In genomic region chr1:15736035-15736665, GRCh38 we compare ENCODE assay signal across 10 cellular contexts. TPM values are rescaled to one million over a fixed set of nuclear protein-coding genes. Genes with fewer than 3 reads are reported as not detected.
DNase-seq lines count a peak whose midpoint lies in the region; ATAC-seq, FAIRE-seq and TF ChIP-seq lines count a peak whose summit lies in the region.
"Had no signal": no experiment of that assay in that cellular context is flagged by ENCODE, and none has a peak within 500 bp of the region (broad histone marks: within the 10 kb centered on the region; RNA-seq: fewer than 3 reads in every experiment).

Gene SLC25A34, plus strand, starts transcription at chr1:15736258. Its CDS starts 228 bp downstream, at chr1:15736486.

- H3K4me1 Mint-ChIP-seq in activated CD4-positive, alpha-beta T cell treated with anti-CD3 and anti-CD28 coated beads, Interleukin-2, amount 10 ng/mL, durations not matched to agents 7 days and 5 days: peaks cover 1% of the 10 kb centered on the region
- H3K4me1 Mint-ChIP-seq in CD8-positive, alpha-beta memory T cell: peaks cover 0 to 2% (median 2%) of the 10 kb centered on the region in 3 donors

- FAIRE-seq in bronchial epithelial cell (lab: Jason Lieb, UNC): no peak

- H3K36me3 ChIP-seq in bronchial epithelial cell (ENCODE audit: control insufficient read depth, insufficient read depth, low read length) (peaks cover 12% of the 10 kb centered on the region), liver (ENCODE audit: control insufficient read depth in 4 of 4, insufficient read depth in 3 of 4, low read depth in 1 of 4, low read length in 3 of 4) (peaks cover 3 to 27% (median 9%) of the 10 kb centered on the region in 4 donors), upper lobe of right lung (peaks cover 40% of the 10 kb centered on the region)
- peaks cover 4% of the 10 kb centered on the region for H3K36me3 ChIP-seq in CD8-positive, alpha-beta memory T cell (ENCODE audit: insufficient read depth, low read length)

- no peaks in the 10 kb centered on the region for H3K9me3 Mint-ChIP-seq in activated CD4-positive, alpha-beta T cell treated with anti-CD3 and anti-CD28 coated beads, Interleukin-2, amount 10 ng/mL, durations not matched to agents 7 days and 5 days
- no peaks in the 10 kb centered on the region for H3K9me3 Mint-ChIP-seq in CD8-positive, alpha-beta memory T cell

- peaks cover 17 to 39% (median 28%) of the 10 kb centered on the region in 4 donors for H3K4me1 ChIP-seq in liver (ENCODE audit: control insufficient read depth in 4 of 4, insufficient read depth in 4 of 4, low read length in 3 of 4)
- peaks cover 17% of the 10 kb centered on the region for H3K4me1 ChIP-seq in upper lobe of right lung
- peaks cover under 1% of the 10 kb centered on the region for H3K4me1 ChIP-seq in CD8-positive, alpha-beta memory T cell (ENCODE audit: insufficient read depth, low read length)

- H3K27ac Mint-ChIP-seq in activated CD4-positive, alpha-beta T cell treated with anti-CD3 and anti-CD28 coated beads, Interleukin-2, amount 10 ng/mL, durations not matched to agents 7 days and 5 days: peak within 1 kb of the TSS; percentile 61
- peak within 1 kb of the TSS in 2 of 8 donors; percentile 73 to 83 for H3K27ac Mint-ChIP-seq in CD8-positive, alpha-beta memory T cell

- H3K9me3 ChIP-seq in liver (ENCODE audit: control insufficient read depth in 4 of 4, low read length in 3 of 4) (no peaks in the 10 kb centered on the region), upper lobe of right lung (no peaks in the 10 kb centered on the region)
- no peaks in the 10 kb centered on the region for H3K9me3 ChIP-seq in CD8-positive, alpha-beta memory T cell (ENCODE audit: low read length)

- peak in 1 of 2 donors; percentile 43 for TF ChIP-seq RAD21 in liver (IDR thresholded peaks at IDR 0.05)

- peaks cover 7% of the 10 kb centered on the region for H3K36me3 Mint-ChIP-seq in activated CD4-positive, alpha-beta T cell treated with anti-CD3 and anti-CD28 coated beads, Interleukin-2, amount 10 ng/mL, durations not matched to agents 7 days and 5 days (ENCODE audit: low read depth)
- peaks cover 0 to 32% (median 0%) of the 10 kb centered on the region in 3 donors for H3K36me3 Mint-ChIP-seq in CD8-positive, alpha-beta memory T cell

- TF ChIP-seq CTCF in bronchial epithelial cell (IDR thresholded peaks at IDR 0.05; ENCODE audit: insufficient read depth, low read length, severe bottlenecking) (no peak), liver (IDR thresholded peaks at IDR 0.05; ENCODE audit: low read depth, low read length, missing input control) (no peak), upper lobe of right lung (IDR thresholded peaks at IDR 0.05) (no peak)

- H3K4me3 Mint-ChIP-seq in activated CD4-positive, alpha-beta T cell treated with anti-CD3 and anti-CD28 coated beads, Interleukin-2, amount 10 ng/mL, durations not matched to agents 7 days and 5 days: no peak within 1 kb of the TSS
- no peak within 1 kb of the TSS for H3K4me3 Mint-ChIP-seq in CD8-positive, alpha-beta memory T cell

- POLR2A ChIA-PET in activated CD4-positive, alpha-beta T cell treated with anti-CD3 and anti-CD28 coated beads, Interleukin-2, amount 10 ng/mL, durations not matched to agents 7 days and 5 days (lab: Charles Lee): no interaction called here
- POLR2A ChIA-PET in CD8-positive, alpha-beta memory T cell (lab: Charles Lee): no interaction called here

- H3K27ac ChIP-seq in liver (ENCODE audit: low read depth in 1 of 2, low read length in 2 of 2) (peak within 1 kb of the TSS; percentile 48 to 65), upper lobe of right lung (peak within 1 kb of the TSS; percentile 42)
- no peak within 1 kb of the TSS for H3K27ac ChIP-seq in CD8-positive, alpha-beta memory T cell (ENCODE audit: low read depth, low read length)

- H3K27me3 ChIP-seq in bronchial epithelial cell (ENCODE audit: control insufficient read depth, insufficient read depth, low read length) (no peaks in the 10 kb centered on the region), liver (ENCODE audit: control insufficient read depth in 4 of 4, insufficient read depth in 4 of 4, low read length in 3 of 4) (no peaks in the 10 kb centered on the region), upper lobe of right lung (no peaks in the 10 kb centered on the region)
- no peaks in the 10 kb centered on the region for H3K27me3 ChIP-seq in CD8-positive, alpha-beta memory T cell (ENCODE audit: insufficient read depth, low read length, poor library complexity, severe bottlenecking)

- no peak within 1 kb of the TSS for H3K9ac ChIP-seq in liver (ENCODE audit: low read depth in 1 of 2, low read length in 2 of 2)

- H3K4me3 ChIP-seq in bronchial epithelial cell (ENCODE audit: low read depth, low read length) (no peak within 1 kb of the TSS), liver (ENCODE audit: low read depth in 1 of 3, low read length in 3 of 3) (peak within 1 kb of the TSS; percentile 5 to 54 (median 47)), upper lobe of right lung (no peak within 1 kb of the TSS)
- no peak within 1 kb of the TSS for H3K4me3 ChIP-seq in CD8-positive, alpha-beta memory T cell (ENCODE audit: low read length)

- intact Hi-C loops in upper lobe of right lung (cut with DNase I): no loop called here

- DNase-seq in activated CD4-positive, alpha-beta T cell treated with anti-CD3 and anti-CD28 coated beads, Interleukin-2, amount 10 ng/mL, durations not matched to agents 7 days and 5 days: no peak
- no peak for DNase-seq in activated CD4-positive, alpha-beta T cell treated with anti-CD3 and anti-CD28 coated beads, Interleukin-2, amount 50 U/mL, for 1 hour
- DNase-seq in bronchial epithelial cell (ENCODE audit: low read depth) (peak; percentile 23), upper lobe of right lung (peak; percentile 91), HuH-7.5 (ENCODE audit: low spot score) (no peak), HK-2 (ENCODE audit: unreplicated experiment) (no peak)
- no peak for DNase-seq in CD8-positive, alpha-beta memory T cell
- DNase-seq: activated CD4-positive, alpha-beta T cell treated with anti-CD3 and anti-CD28 coated beads, Interleukin-2, amount 50 U/mL, for 48 hours; foreskin fibroblast had no signal

- no peaks in the 10 kb centered on the region for H3K27me3 Mint-ChIP-seq in activated CD4-positive, alpha-beta T cell treated with anti-CD3 and anti-CD28 coated beads, Interleukin-2, amount 10 ng/mL, durations not matched to agents 7 days and 5 days
- H3K27me3 Mint-ChIP-seq in CD8-positive, alpha-beta memory T cell: no peaks in the 10 kb centered on the region

- WGBS in liver: 26% methylated on average over 22 of the region's 22 CpGs

- CTCF ChIA-PET in activated CD4-positive, alpha-beta T cell treated with anti-CD3 and anti-CD28 coated beads, Interleukin-2, amount 10 ng/mL, durations not matched to agents 7 days and 5 days (lab: Charles Lee): interaction anchor here (0.6 to 0.7 kb wide), 2 partner anchors 12 to 202 kb away, joined by 3 read pairs; no protein-coding TSS in a partner anchor
- CTCF ChIA-PET in CD8-positive, alpha-beta memory T cell (lab: Charles Lee): no interaction called here

- peak; percentile 85 for ATAC-seq in upper lobe of right lung

TF ChIP-seq in liver, 16 proteins besides CTCF, POLR2A, EP300 and RAD21 (continues in another document):
- TF ChIP-seq ZBTB33 (IDR thresholded peaks at IDR 0.05) (no peak), HNF4G (IDR thresholded peaks at IDR 0.05) (peak; percentile 79), FOXA2 (IDR thresholded peaks at IDR 0.05) (peak; percentile 31), EGR1 (IDR thresholded peaks at IDR 0.05; ENCODE audit: low read depth in 2 of 2) (no peak), NR2F2 (IDR thresholded peaks at IDR 0.05) (peak; percentile 20), REST (IDR thresholded peaks at IDR 0.05) (peak; percentile 46)

RNA-seq across cellular contexts. Expression of gene SLC25A34, which starts in this region (rescaled TPM):
- 1 to 10 TPM; 1.8 to 2.2 TPM for total RNA-seq in activated CD4-positive, alpha-beta T cell treated with anti-CD3 and anti-CD28 coated beads, Interleukin-2, amount 10 ng/mL, durations not matched to agents 7 days and 5 days
- total RNA-seq in bronchial epithelial cell (under 0.01 and 0.38 TPM in 2 replicates), liver (1 to 10 TPM in 1 of 2 donors, under 1 TPM in 1; 0.79 to 7.3 TPM), upper lobe of right lung (3.0 TPM)
- polyA plus RNA-seq in liver: 1 to 10 TPM; 1.8 to 3.1 TPM
- under 1 TPM; 0.93 to 0.94 TPM for total RNA-seq in CD8-positive, alpha-beta memory T cell
- polyA plus RNA-seq in CD8-positive, alpha-beta memory T cell: 0.15 TPM

Comparison
In these comparisons a context has a peak if more than half of its experiments do, and no peak if none do; other contexts are left out.
1. Peak in DNase-seq in bronchial epithelial cell; RNA of the gene not detected or under 1 TPM.
2. H3K4me3 ChIP-seq: peak in liver (3 of 3); none in bronchial epithelial cell (single experiment), upper lobe of right lung (single experiment) and CD8-positive, alpha-beta memory T cell (single experiment).